In genomic region chr20:11553603-11554002, GRCh38 we compare ENCODE assay signal across 9 cellular contexts.
A peak's percentile ranks its signal among the peaks of the same experiment; 100 is the strongest.
DNase-seq lines count a peak whose midpoint lies in the region; TF ChIP-seq lines count a peak whose summit lies in the region.
"Had no signal": no experiment of that assay in that cellular context is flagged by ENCODE, and none has a peak within 500 bp of the region (broad histone marks: within the 10 kb centered on the region; RNA-seq: fewer than 3 reads in every experiment).

No MANE protein-coding gene starts in this region.

- no peak overlapping the region for H3K27ac Mint-ChIP-seq in osteocyte (ENCODE audit: unreplicated experiment)
- H3K27ac Mint-ChIP-seq: activated CD4-positive, alpha-beta memory T cell treated with anti-CD3 and anti-CD28 coated beads for 36 hours had no signal

- peaks cover 5% of the 10 kb centered on the region for H3K27me3 Mint-ChIP-seq in osteocyte (ENCODE audit: unreplicated experiment)
- H3K27me3 Mint-ChIP-seq: activated CD4-positive, alpha-beta memory T cell treated with anti-CD3 and anti-CD28 coated beads for 36 hours had no signal

- peak; percentile 3 for DNase-seq in NCI-H1092 treated with DMSO at 0.1 percent for 48 hours (lab: John Stamatoyannopoulos, UW)
- DNase-seq in NCI-H1092 (lab: John Stamatoyannopoulos, UW), result no peak
- peak; percentile 10 for DNase-seq in NCI-H526 treated with DMSO at 0.1 percent for 48 hours (lab: John Stamatoyannopoulos, UW)
- DNase-seq in cerebellar cortex (ENCODE audit: low spot score), result peak; percentile 56
- DNase-seq in osteocyte (ENCODE audit: extremely low spot score, unreplicated experiment), result no peak
- no peak for DNase-seq in stimulated activated CD4-positive, alpha-beta T cell treated with anti-CD3 and anti-CD28 coated beads, Interleukin-15, amount 100 ng/mL, for 24 hours
- DNase-seq in middle frontal gyrus (ENCODE audit: extremely low spot score, low spot score), result no peak
- no peak for DNase-seq in stimulated activated naive CD4-positive, alpha-beta T cell treated with Interleukin-2 at 50 U/mL for 16 hours (lab: John Stamatoyannopoulos, UW)
- DNase-seq: activated CD4-positive, alpha-beta memory T cell treated with anti-CD3 and anti-CD28 coated beads for 36 hours had no signal

- H3K4me3 Mint-ChIP-seq in osteocyte (ENCODE audit: unreplicated experiment), result no peak overlapping the region
- H3K4me3 Mint-ChIP-seq: activated CD4-positive, alpha-beta memory T cell treated with anti-CD3 and anti-CD28 coated beads for 36 hours had no signal

- H3K36me3 Mint-ChIP-seq in osteocyte (ENCODE audit: unreplicated experiment), result no peaks in the 10 kb centered on the region
- H3K36me3 Mint-ChIP-seq: activated CD4-positive, alpha-beta memory T cell treated with anti-CD3 and anti-CD28 coated beads for 36 hours had no signal

- no peaks in the 10 kb centered on the region for H3K9me3 Mint-ChIP-seq in osteocyte (ENCODE audit: unreplicated experiment)

- TF ChIP-seq CTCF in osteocyte (IDR thresholded peaks at IDR 0.05), result peak; percentile 58

- peaks cover 24% of the 10 kb centered on the region for H3K4me1 Mint-ChIP-seq in osteocyte (ENCODE audit: unreplicated experiment)

Comparison
In these comparisons a context has a peak if more than half of its experiments do, and no peak if none do; other contexts are left out.
1. DNase-seq: peak in NCI-H1092 treated with DMSO at 0.1 percent for 48 hours (single experiment), NCI-H526 treated with DMSO at 0.1 percent for 48 hours (single experiment) and cerebellar cortex (single experiment); none in NCI-H1092 (single experiment), osteocyte (single experiment), stimulated activated CD4-positive, alpha-beta T cell treated with anti-CD3 and anti-CD28 coated beads, Interleukin-15, amount 100 ng/mL, for 24 hours (single experiment), middle frontal gyrus (single experiment) and stimulated activated naive CD4-positive, alpha-beta T cell treated with Interleukin-2 at 50 U/mL for 16 hours (single experiment).